In the genomic region with DNA sequence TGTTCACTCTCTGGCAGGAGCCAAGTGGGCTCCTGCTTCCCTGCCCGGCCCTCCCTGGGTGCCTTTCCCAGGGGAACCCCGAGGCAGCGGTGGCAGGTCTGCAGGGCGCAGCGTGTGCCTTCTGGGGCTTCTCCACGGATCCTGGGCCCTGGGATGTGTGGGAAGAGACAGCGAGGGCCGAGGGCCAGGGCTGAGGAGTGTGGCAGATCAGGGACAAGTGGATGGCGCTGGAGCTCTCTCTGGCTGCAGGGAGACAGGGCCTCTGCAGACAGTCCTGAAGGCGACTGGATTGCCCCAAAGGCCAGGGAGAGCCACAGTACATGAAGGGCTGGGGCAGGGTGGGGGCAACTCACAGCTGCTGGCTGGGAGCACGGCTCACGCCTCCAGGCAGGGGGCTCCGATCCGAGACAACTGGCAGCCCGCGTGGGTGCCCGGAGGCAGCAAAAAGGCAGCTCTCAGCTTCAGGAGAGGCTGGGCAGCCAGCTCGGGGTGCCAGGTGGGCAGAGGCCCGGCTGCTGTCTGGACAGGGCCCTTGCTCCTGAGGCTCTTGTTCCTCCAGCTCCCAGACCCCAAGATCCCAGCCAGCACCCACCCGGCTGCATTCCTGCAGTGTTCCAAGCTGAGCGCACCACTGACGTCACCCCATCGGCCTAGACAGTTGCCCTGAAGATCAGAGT, we compare ENCODE assay signal across 27 cellular contexts. TPM values are rescaled to one million over a fixed set of nuclear protein-coding genes. Genes with fewer than 3 reads are reported as not detected.
DNase-seq lines count a peak whose midpoint lies in the region; ATAC-seq, FAIRE-seq and TF ChIP-seq lines count a peak whose summit lies in the region.
"Had no signal": no experiment of that assay in that cellular context is flagged by ENCODE, and none has a peak within 500 bp of the region (broad histone marks: within the 10 kb centered on the region; RNA-seq: fewer than 3 reads in every experiment).

No MANE protein-coding gene starts in this region.

- H3K36me3 ChIP-seq in HUES64 (ENCODE audit: insufficient read depth, low read length) (no peaks in the 10 kb centered on the region), HepG2 (replicated peaks in 1 of 2; ENCODE audit: control insufficient read depth in 1 of 2, insufficient read depth in 2 of 2, low read length in 2 of 2) (no peaks in the 10 kb centered on the region), small intestine (ENCODE audit: control insufficient read depth in 2 of 2, insufficient read depth in 2 of 2, low read length in 2 of 2) (no peaks in the 10 kb centered on the region), sigmoid colon (peaks cover 0 to 26% (median 2%) of the 10 kb centered on the region in 4 donors)
- H3K36me3 ChIP-seq: uterus had no signal

- H3K9me3 ChIP-seq in HUES64 (ENCODE audit: insufficient read depth, low read depth, low read length) (no peaks in the 10 kb centered on the region), HepG2 (ENCODE audit: low read length) (no peaks in the 10 kb centered on the region), small intestine (ENCODE audit: control insufficient read depth, low read depth) (no peaks in the 10 kb centered on the region), sigmoid colon (no peaks in the 10 kb centered on the region)
- H3K9me3 ChIP-seq: uterus had no signal

- no peak for TF ChIP-seq RAD21 in HepG2 (CRISPR knock-in tag; IDR thresholded peaks at IDR 0.05)

- no peak overlapping the region for H3K27ac ChIP-seq in HUES64 (ENCODE audit: low read depth, low read length)
- H3K27ac ChIP-seq in HepG2 (ENCODE audit: extremely low read length, insufficient read depth, low read length): no peak overlapping the region
- H3K27ac ChIP-seq in small intestine (ENCODE audit: low read depth in 1 of 2, low read length in 1 of 2): no peak overlapping the region
- H3K27ac ChIP-seq in sigmoid colon: no peak overlapping the region
- H3K27ac ChIP-seq: RWPE1, uterus had no signal

- ATAC-seq in HepG2: no peak
- no peak for ATAC-seq in HG03175 (IDR thresholded peaks at IDR 0.05; ENCODE audit: unreplicated experiment)
- ATAC-seq: activated CD4-positive, alpha-beta T cell treated with anti-CD3 and anti-CD28 coated beads for 36 hours; CD8-positive, alpha-beta T cell; GM23338; stimulated activated memory B cell treated with anti-CD40 and anti-IgM and Interleukin-4, amounts not matched to agents 10 μg/mL and 1 μg/mL and 100 μg/mL, for 72 hours had no signal

- H3K79me2 ChIP-seq in HepG2 (ENCODE audit: insufficient read depth, low read length): no peaks in the 10 kb centered on the region

- WGBS in HUES64: 89% methylated on average over 23 of the region's 23 CpGs
- 59% methylated on average over 13 of the region's 23 CpGs for WGBS in HepG2 (ENCODE audit: low lambda C conversion rate)
- 58 to 79% (median 67%) methylated on average over 20 to 23 of the region's 23 CpGs for WGBS in small intestine, 3 donors
- 82 to 88% methylated on average over 23 of the region's 23 CpGs for WGBS in sigmoid colon, 2 donors

- TF ChIP-seq POLR2A in HepG2 (IDR thresholded peaks at IDR 0.05; ENCODE audit: insufficient read depth in 1 of 2, low read depth in 2 of 2, low read length in 2 of 2) (no peak), sigmoid colon (IDR thresholded peaks at IDR 0.05) (no peak)

- 0 out of 2 replicates have a peak overlapping the region, but pooled peaks have one; percentile 14 for H3K9ac ChIP-seq in HUES64 (ENCODE audit: low read depth, low read length)
- no peak overlapping the region for H3K9ac ChIP-seq in HepG2 (ENCODE audit: insufficient read depth, low read depth, low read length)

- H3K27me3 ChIP-seq in HUES64 (ENCODE audit: insufficient read depth, low read length) (no peaks in the 10 kb centered on the region), HepG2 (ENCODE audit: control insufficient read depth in 1 of 2, insufficient read depth in 2 of 2, low read length in 2 of 2) (no peaks in the 10 kb centered on the region), small intestine (ENCODE audit: control insufficient read depth in 2 of 2, insufficient read depth in 2 of 2, low read length in 2 of 2) (no peaks in the 10 kb centered on the region), sigmoid colon (no peaks in the 10 kb centered on the region)
- H3K27me3 ChIP-seq: uterus had no signal

- no peak overlapping the region for H3K4me2 ChIP-seq in HepG2 (ENCODE audit: low read depth, low read length)
- H3K4me2 ChIP-seq: GM23338 had no signal

- H3K4me3 ChIP-seq in HUES64 (ENCODE audit: low read length): no peak overlapping the region
- no peak overlapping the region for H3K4me3 ChIP-seq in HepG2 (replicated peaks in 1 of 3; ENCODE audit: insufficient read depth in 1 of 3, low read depth in 2 of 3, low read length in 3 of 3)
- no peak overlapping the region for H3K4me3 ChIP-seq in small intestine (ENCODE audit: low read depth in 1 of 2, low read length in 2 of 2)
- no peak overlapping the region for H3K4me3 ChIP-seq in sigmoid colon
- H3K4me3 ChIP-seq: GM23338, uterus had no signal

- DNase-seq in activated CD8-positive, alpha-beta memory T cell treated with anti-CD3 and anti-CD28 coated beads, Interleukin-2, amount 50 U/mL, for 4 hours: peak; percentile 10
- no peak for DNase-seq in activated CD8-positive, alpha-beta memory T cell treated with anti-CD3 and anti-CD28 coated beads, Interleukin-2, amount 50 U/mL, for 48 hours
- no peak for DNase-seq in HepG2 (ENCODE audit: low spot score)
- peak; percentile 53 for DNase-seq in small intestine
- DNase-seq in sigmoid colon: no peak
- no peak for DNase-seq in NCI-H82 (lab: John Stamatoyannopoulos, UW)
- DNase-seq: 8988T; activated CD4-positive, alpha-beta T cell treated with anti-CD3 and anti-CD28 coated beads for 36 hours; activated CD8-positive, alpha-beta memory T cell treated with anti-CD3 and anti-CD28 coated beads for 24 hours; activated gamma-delta T cell; activated T-cell treated with anti-CD3 and anti-CD28 coated beads, Interleukin-2, amount 50 U/mL, for 24 hours; central memory CD4-positive, alpha-beta T cell; DMS 273 treated with DMSO at 0.1 percent for 48 hours; mesendoderm; NCI-H1092 treated with DMSO at 0.1 percent for 48 hours; NCI-H2029; NCI-H226; NCI-H748 treated with DMSO at 0.1 percent for 48 hours; occipital lobe; stimulated activated CD4-positive, alpha-beta T cell treated with anti-CD3 and anti-CD28 coated beads, Interleukin-4, amount 100 ng/mL, for 4 hours; uterus had no signal

- TF ChIP-seq CTCF in HepG2 (CRISPR knock-in tag; IDR thresholded peaks at IDR 0.05): no peak
- TF ChIP-seq CTCF in sigmoid colon (IDR thresholded peaks at IDR 0.05): no peak

- H2AFZ ChIP-seq in HepG2 (ENCODE audit: low read length): no peak overlapping the region
- H2AFZ ChIP-seq: GM23338 had no signal

- BruUV-seq in HepG2 (replicated peaks; lab: Mats Ljungman, UMichigan): no TSS peak

- CTCF ChIA-PET in HepG2 (lab: Yijun Ruan, JAX; ENCODE audit: low intra/inter-chr PET ratio, low total read pairs): no interaction called here

- TF ChIP-seq EP300 in HepG2 (IDR thresholded peaks at IDR 0.05; ENCODE audit: low read depth in 2 of 2, low read length in 2 of 2) (no peak), HepG2 (CRISPR knock-in tag; IDR thresholded peaks at IDR 0.05; ENCODE audit: borderline replicate concordance) (no peak), sigmoid colon (IDR thresholded peaks at IDR 0.05) (no peak)

- no peak for FAIRE-seq in HepG2 (lab: Jason Lieb, UNC)
- no peak for FAIRE-seq in small intestine (lab: Jason Lieb, UNC)

- intact Hi-C loops in HepG2 (cut with micrococcal nuclease; ENCODE audit: unreplicated experiment): no loop called here
- intact Hi-C loops in sigmoid colon (cut with DNase I): loop anchor here (5.0 kb wide), 1 partner anchor 43 kb away; no protein-coding TSS in a partner anchor

- no peaks in the 10 kb centered on the region for H4K20me1 ChIP-seq in HepG2 (ENCODE audit: insufficient read depth, low read length)

- POLR2A ChIA-PET in HepG2 (lab: Yijun Ruan, JAX): interaction anchor here (0.7 kb wide), 1 partner anchor 155 kb away, joined by 3 read pairs; no protein-coding TSS in a partner anchor

- in situ Hi-C loops in HepG2 (cut with HindIII; ENCODE audit: extremely low pct_ligation_motif_present, low pct_unique_long_range_greater_than_20kb): no loop called here

- no peaks in the 10 kb centered on the region for H3K4me1 ChIP-seq in HUES64 (ENCODE audit: insufficient read depth, low read length)
- peaks cover 5% of the 10 kb centered on the region; the same call in 1 of the 2 replicates for H3K4me1 ChIP-seq in HepG2 (ENCODE audit: insufficient read depth, low read length)
- H3K4me1 ChIP-seq in small intestine (ENCODE audit: control insufficient read depth in 2 of 2, insufficient read depth in 1 of 2, low read depth in 1 of 2, low read length in 1 of 2): no peaks in the 10 kb centered on the region
- H3K4me1 ChIP-seq in sigmoid colon: no peaks in the 10 kb centered on the region
- H3K4me1 ChIP-seq: uterus had no signal

RNA-seq across cellular contexts. Expression of gene MORN1, which starts 16.0 kb away (rescaled TPM):
- polyA plus RNA-seq in HUES64 (2013, experiment 1 of 2): 3.8 TPM
- polyA plus RNA-seq in HUES64 (2013, experiment 2 of 2): 3.9 TPM
- 3.9 and 6.5 TPM in 2 replicates for total RNA-seq in HepG2 (2016; rRNA removed; fragmentation: Illumina TruSeq; extraction: Trizol)
- 1.5 and 2.2 TPM in 2 replicates for total RNA-seq in HepG2 (2016; cell fraction: cytosol; rRNA removed; fragmentation: Illumina TruSeq; extraction: Trizol; ENCODE audit: low read depth)
- 3.5 and 5.4 TPM in 2 replicates for total RNA-seq in HepG2 (2016; cell fraction: insoluble cytoplasmic fraction; rRNA removed; fragmentation: Illumina TruSeq; extraction: Trizol)
- total RNA-seq in HepG2 (2016; cell fraction: membrane; rRNA removed; fragmentation: Illumina TruSeq; extraction: Trizol): 1.7 and 1.8 TPM in 2 replicates
- 6.4 and 6.8 TPM in 2 replicates for total RNA-seq in HepG2 (2016; cell fraction: nucleus; rRNA removed; fragmentation: Illumina TruSeq; extraction: Trizol)
- polyA plus RNA-seq in HepG2 (2011; rRNA removed): 2.6 and 3.1 TPM in 2 replicates
- polyA plus RNA-seq in HepG2 (2011; cell fraction: cytosol; rRNA removed): 2.5 and 3.1 TPM in 2 replicates
- polyA plus RNA-seq in HepG2 (2011; cell fraction: nucleus; rRNA removed): 7.8 and 8.8 TPM in 2 replicates
- 1.3 and 1.7 TPM in 2 replicates for polyA plus RNA-seq in HepG2 (2012)
- 0.84 and 1.9 TPM in 2 replicates for polyA plus RNA-seq in HepG2 (2016; cell fraction: cytosol; fragmentation: Illumina TruSeq; extraction: Trizol; ENCODE audit: low read depth)
- polyA plus RNA-seq in HepG2 (2016; cell fraction: insoluble cytoplasmic fraction; fragmentation: Illumina TruSeq; extraction: Trizol; ENCODE audit: low read depth): 2.3 and 3.3 TPM in 2 replicates
- polyA plus RNA-seq in HepG2 (2016; cell fraction: membrane; fragmentation: Illumina TruSeq; extraction: Trizol; ENCODE audit: low read depth): 0.73 and 1.3 TPM in 2 replicates
- 8.2 and 9.2 TPM in 2 replicates for polyA plus RNA-seq in HepG2 (2016; cell fraction: nucleus; fragmentation: Illumina TruSeq; extraction: Trizol; ENCODE audit: insufficient read depth, low read depth)
- polyA minus RNA-seq in HepG2 (2011; rRNA and poly(A)+ RNA removed; ENCODE audit: low replicate concordance): 6.7 and 28.4 TPM in 2 replicates
- 1.3 and 3.0 TPM in 2 replicates for polyA minus RNA-seq in HepG2 (2011; cell fraction: cytosol; rRNA and poly(A)+ RNA removed)
- 7.5 and 8.9 TPM in 2 replicates for polyA minus RNA-seq in HepG2 (2011; cell fraction: nucleus; rRNA and poly(A)+ RNA removed)
- 1 to 10 TPM; 1.1 to 4.3 (median 1.3) TPM for polyA plus RNA-seq in small intestine
- 1 to 10 TPM; 6.2 to 9.1 (median 6.7) TPM for total RNA-seq in sigmoid colon
- 1 to 10 TPM; 2.4 to 9.1 (median 2.5) TPM for polyA plus RNA-seq in sigmoid colon

RNA-seq across cellular contexts. Expression of gene RER1, which starts 16.3 kb away (rescaled TPM):
- 49.9 TPM for polyA plus RNA-seq in HUES64 (2013, experiment 1 of 2)
- polyA plus RNA-seq in HUES64 (2013, experiment 2 of 2): 50.8 TPM
- total RNA-seq in HepG2 (2016; rRNA removed; fragmentation: Illumina TruSeq; extraction: Trizol) (83.9 and 128 TPM in 2 replicates), sigmoid colon (10 to 100 TPM; 49.0 to 56.2 (median 50.7) TPM)
- total RNA-seq in HepG2 (2016; cell fraction: cytosol; rRNA removed; fragmentation: Illumina TruSeq; extraction: Trizol; ENCODE audit: low read depth): 51.3 and 72.8 TPM in 2 replicates
- total RNA-seq in HepG2 (2016; cell fraction: insoluble cytoplasmic fraction; rRNA removed; fragmentation: Illumina TruSeq; extraction: Trizol): 89.5 and 137 TPM in 2 replicates
- 77.4 and 86.1 TPM in 2 replicates for total RNA-seq in HepG2 (2016; cell fraction: membrane; rRNA removed; fragmentation: Illumina TruSeq; extraction: Trizol)
- total RNA-seq in HepG2 (2016; cell fraction: nucleus; rRNA removed; fragmentation: Illumina TruSeq; extraction: Trizol): 76.0 and 95.5 TPM in 2 replicates
- polyA plus RNA-seq in HepG2 (2011; rRNA removed) (135 and 164 TPM in 2 replicates), small intestine (100 to 1,000 TPM in 1 of 3 donors, 10 to 100 TPM in 2; 70.0 to 106 (median 71.1) TPM), sigmoid colon (100 to 1,000 TPM in 1 of 3 donors, 10 to 100 TPM in 2; 40.8 to 113 (median 52.2) TPM)
- polyA plus RNA-seq in HepG2 (2011; cell fraction: cytosol; rRNA removed): 82.7 and 131 TPM in 2 replicates
- 155 and 197 TPM in 2 replicates for polyA plus RNA-seq in HepG2 (2011; cell fraction: nucleus; rRNA removed)
- polyA plus RNA-seq in HepG2 (2012): 64.5 and 73.8 TPM in 2 replicates
- polyA plus RNA-seq in HepG2 (2016; cell fraction: cytosol; fragmentation: Illumina TruSeq; extraction: Trizol; ENCODE audit: low read depth): 84.3 and 98.6 TPM in 2 replicates
- polyA plus RNA-seq in HepG2 (2016; cell fraction: insoluble cytoplasmic fraction; fragmentation: Illumina TruSeq; extraction: Trizol; ENCODE audit: low read depth): 87.8 and 97.0 TPM in 2 replicates
- 69.1 and 85.3 TPM in 2 replicates for polyA plus RNA-seq in HepG2 (2016; cell fraction: membrane; fragmentation: Illumina TruSeq; extraction: Trizol; ENCODE audit: low read depth)
- 191 and 194 TPM in 2 replicates for polyA plus RNA-seq in HepG2 (2016; cell fraction: nucleus; fragmentation: Illumina TruSeq; extraction: Trizol; ENCODE audit: insufficient read depth, low read depth)
- 95.9 and 234 TPM in 2 replicates for polyA minus RNA-seq in HepG2 (2011; rRNA and poly(A)+ RNA removed; ENCODE audit: low replicate concordance)
- 32.9 and 45.5 TPM in 2 replicates for polyA minus RNA-seq in HepG2 (2011; cell fraction: cytosol; rRNA and poly(A)+ RNA removed)
- polyA minus RNA-seq in HepG2 (2011; cell fraction: nucleus; rRNA and poly(A)+ RNA removed): 23.3 and 29.3 TPM in 2 replicates

RNA-seq across cellular contexts. Expression of gene PEX10, which starts 37.0 kb away (rescaled TPM):
- polyA plus RNA-seq in HUES64 (2013, experiment 1 of 2): 23.5 TPM
- 23.7 TPM for polyA plus RNA-seq in HUES64 (2013, experiment 2 of 2)
- total RNA-seq in HepG2 (2016; rRNA removed; fragmentation: Illumina TruSeq; extraction: Trizol) (38.3 and 39.6 TPM in 2 replicates), sigmoid colon (10 to 100 TPM; 12.8 to 17.0 (median 15.0) TPM)
- total RNA-seq in HepG2 (2016; cell fraction: cytosol; rRNA removed; fragmentation: Illumina TruSeq; extraction: Trizol; ENCODE audit: low read depth): 20.2 and 25.8 TPM in 2 replicates
- total RNA-seq in HepG2 (2016; cell fraction: insoluble cytoplasmic fraction; rRNA removed; fragmentation: Illumina TruSeq; extraction: Trizol): 37.8 and 38.9 TPM in 2 replicates
- total RNA-seq in HepG2 (2016; cell fraction: membrane; rRNA removed; fragmentation: Illumina TruSeq; extraction: Trizol): 53.4 and 59.7 TPM in 2 replicates
- total RNA-seq in HepG2 (2016; cell fraction: nucleus; rRNA removed; fragmentation: Illumina TruSeq; extraction: Trizol): 27.1 and 27.5 TPM in 2 replicates
- polyA plus RNA-seq in HepG2 (2011; rRNA removed) (16.1 and 21.0 TPM in 2 replicates), small intestine (10 to 100 TPM; 11.9 to 21.3 (median 12.4) TPM), sigmoid colon (10 to 100 TPM in 2 of 3 donors, 1 to 10 TPM in 1; 9.9 to 21.9 (median 12.6) TPM)
- polyA plus RNA-seq in HepG2 (2011; cell fraction: cytosol; rRNA removed): 16.3 and 20.9 TPM in 2 replicates
- 49.0 and 57.5 TPM in 2 replicates for polyA plus RNA-seq in HepG2 (2011; cell fraction: nucleus; rRNA removed)
- 13.3 and 14.5 TPM in 2 replicates for polyA plus RNA-seq in HepG2 (2012)
- 27.1 and 37.0 TPM in 2 replicates for polyA plus RNA-seq in HepG2 (2016; cell fraction: cytosol; fragmentation: Illumina TruSeq; extraction: Trizol; ENCODE audit: low read depth)
- polyA plus RNA-seq in HepG2 (2016; cell fraction: insoluble cytoplasmic fraction; fragmentation: Illumina TruSeq; extraction: Trizol; ENCODE audit: low read depth): 36.5 and 40.8 TPM in 2 replicates
- polyA plus RNA-seq in HepG2 (2016; cell fraction: membrane; fragmentation: Illumina TruSeq; extraction: Trizol; ENCODE audit: low read depth): 47.4 and 49.9 TPM in 2 replicates
- polyA plus RNA-seq in HepG2 (2016; cell fraction: nucleus; fragmentation: Illumina TruSeq; extraction: Trizol; ENCODE audit: insufficient read depth, low read depth): 44.7 and 46.3 TPM in 2 replicates
- polyA minus RNA-seq in HepG2 (2011; rRNA and poly(A)+ RNA removed; ENCODE audit: low replicate concordance): 15.3 and 46.5 TPM in 2 replicates
- polyA minus RNA-seq in HepG2 (2011; cell fraction: cytosol; rRNA and poly(A)+ RNA removed): 9.7 and 12.0 TPM in 2 replicates
- polyA minus RNA-seq in HepG2 (2011; cell fraction: nucleus; rRNA and poly(A)+ RNA removed): 18.4 and 20.1 TPM in 2 replicates

Comparison
In these comparisons a context has a peak if more than half of its experiments do, and no peak if none do; other contexts are left out.
1. DNase-seq: peak in activated CD8-positive, alpha-beta memory T cell treated with anti-CD3 and anti-CD28 coated beads, Interleukin-2, amount 50 U/mL, for 4 hours (single experiment) and small intestine (single experiment); none in activated CD8-positive, alpha-beta memory T cell treated with anti-CD3 and anti-CD28 coated beads, Interleukin-2, amount 50 U/mL, for 48 hours (single experiment), HepG2 (single experiment), sigmoid colon (single experiment) and NCI-H82 (single experiment).